ENCODE assay signal across 10 cellular contexts in the genomic region with DNA sequence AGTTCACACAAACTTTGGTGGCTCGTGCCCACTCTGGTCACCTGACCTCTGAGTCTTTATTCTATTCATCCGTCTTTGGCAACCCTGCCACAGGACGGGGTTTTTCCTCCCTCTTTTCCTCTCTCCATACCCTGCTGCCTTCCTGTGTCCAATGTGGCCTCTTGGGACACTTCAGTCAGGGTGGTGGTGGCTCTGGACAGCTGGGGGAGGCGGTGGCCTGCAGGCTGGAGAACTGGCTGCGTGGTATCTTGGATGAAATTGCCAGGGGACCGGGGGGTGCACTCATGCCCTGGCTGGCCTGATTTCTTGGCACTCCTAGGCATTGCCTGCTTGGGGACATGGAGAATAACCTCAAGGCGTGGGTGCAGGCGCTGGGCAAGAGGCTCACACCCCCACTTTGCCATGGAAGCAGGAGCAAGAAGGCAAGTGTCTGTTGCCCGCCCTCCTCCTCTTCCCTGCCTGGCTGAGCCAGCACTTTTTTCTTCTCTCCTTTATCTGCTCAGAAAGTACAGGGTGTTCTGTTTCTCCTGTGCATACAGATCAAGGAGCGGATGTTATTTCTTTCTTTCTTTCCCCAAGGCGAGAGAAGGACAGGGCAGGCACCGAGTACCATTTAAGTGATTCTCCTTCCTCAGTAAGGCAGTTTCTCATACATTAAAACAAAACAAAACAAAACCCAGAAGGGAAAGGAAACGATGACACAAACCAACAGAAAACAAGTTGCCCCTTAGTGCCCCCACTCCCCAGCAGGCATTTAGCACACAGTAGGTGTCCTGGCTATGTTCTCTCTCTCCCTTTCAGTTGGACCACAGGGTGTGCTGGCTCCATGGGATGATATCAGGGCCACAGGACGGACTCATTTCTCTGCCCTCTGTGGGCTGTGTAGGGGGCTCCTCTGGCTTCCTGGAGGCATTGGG. TPM values are rescaled to one million over a fixed set of nuclear protein-coding genes. Genes with fewer than 3 reads are reported as not detected.
DNase-seq lines count a peak whose midpoint lies in the region; ATAC-seq and TF ChIP-seq lines count a peak whose summit lies in the region.
"Had no signal": no experiment of that assay in that cellular context is flagged by ENCODE, and none has a peak within 500 bp of the region (broad histone marks: within the 10 kb centered on the region; RNA-seq: fewer than 3 reads in every experiment).

No MANE protein-coding gene starts in this region.

- DNase-seq in Panc1 (ENCODE audit: low read depth, low spot score) (no peak), occipital lobe (lab: John Stamatoyannopoulos, UW) (peak; percentile 43), NCI-H1105 treated with DMSO at 0.1 percent for 48 hours (lab: John Stamatoyannopoulos, UW) (no peak), NCI-H524 treated with DMSO at 0.1 percent for 48 hours (lab: John Stamatoyannopoulos, UW) (no peak)
- no peak for DNase-seq in activated CD8-positive, alpha-beta memory T cell treated with anti-CD3 and anti-CD28 coated beads, Interleukin-2, amount 50 U/mL, for 4 hours
- DNase-seq: NCI-H1930 had no signal

- no peaks in the 10 kb centered on the region for H3K27me3 ChIP-seq in Panc1 (ENCODE audit: control insufficient read depth, insufficient read depth, low read length)

- peak overlapping the region; percentile 43 to 58 for H3K4me3 ChIP-seq in Panc1 (ENCODE audit: low read depth in 2 of 2, low read length in 2 of 2)
- H3K4me3 ChIP-seq: GM12878 had no signal

- no peaks in the 10 kb centered on the region for H3K9me3 ChIP-seq in Panc1 (ENCODE audit: control insufficient read depth, insufficient read depth, low read depth, low read length)

- H3K36me3 ChIP-seq in Panc1 (ENCODE audit: control insufficient read depth, insufficient read depth, low read length) = no peaks in the 10 kb centered on the region

- peaks cover 52% of the 10 kb centered on the region for H3K4me1 ChIP-seq in Panc1 (ENCODE audit: control insufficient read depth, insufficient read depth, low read length)

- H3K27ac ChIP-seq in C4-2B (peak overlapping the region; percentile 51), Panc1 (ENCODE audit: low read length) (peak overlapping the region; percentile 81), cingulate gyrus (ENCODE audit: low read depth, low read length) (peak overlapping the region; percentile 96)

- POLR2A ChIA-PET in Panc1 (lab: Charles Lee) = no interaction called here

- ATAC-seq in Panc1 (peak; percentile 20), HG03521 (IDR thresholded peaks at IDR 0.05; ENCODE audit: unreplicated experiment) (no peak)

- BruUV-seq in Panc1 (replicated peaks; lab: Mats Ljungman, UMichigan) = no TSS peak

- CTCF ChIA-PET in Panc1 (lab: Charles Lee) = no interaction called here

- in situ Hi-C loops in Panc1 (cut with HindIII; ENCODE audit: low pct_unique_long_range_greater_than_20kb, low sequenced_read_pairs) = no loop called here

- intact Hi-C loops in Panc1 (cut with micrococcal nuclease; ENCODE audit: unreplicated experiment) = no loop called here

- no peak for TF ChIP-seq CTCF in C4-2B (conservative IDR thresholded peaks at IDR 0.05)
- no peak for TF ChIP-seq CTCF in Panc1 (IDR thresholded peaks at IDR 0.05)

RNA-seq across cellular contexts. Expression of a gene that starts 22.3 kb away (rescaled TPM):
- total RNA-seq in Panc1 (2021; ENCODE audit: unreplicated experiment) = 33.8 TPM
- polyA plus RNA-seq in Panc1 (2012; ENCODE audit: insufficient read length) = 27.6 TPM
- total RNA-seq in occipital lobe = 10.8 TPM
